In the genomic region with DNA sequence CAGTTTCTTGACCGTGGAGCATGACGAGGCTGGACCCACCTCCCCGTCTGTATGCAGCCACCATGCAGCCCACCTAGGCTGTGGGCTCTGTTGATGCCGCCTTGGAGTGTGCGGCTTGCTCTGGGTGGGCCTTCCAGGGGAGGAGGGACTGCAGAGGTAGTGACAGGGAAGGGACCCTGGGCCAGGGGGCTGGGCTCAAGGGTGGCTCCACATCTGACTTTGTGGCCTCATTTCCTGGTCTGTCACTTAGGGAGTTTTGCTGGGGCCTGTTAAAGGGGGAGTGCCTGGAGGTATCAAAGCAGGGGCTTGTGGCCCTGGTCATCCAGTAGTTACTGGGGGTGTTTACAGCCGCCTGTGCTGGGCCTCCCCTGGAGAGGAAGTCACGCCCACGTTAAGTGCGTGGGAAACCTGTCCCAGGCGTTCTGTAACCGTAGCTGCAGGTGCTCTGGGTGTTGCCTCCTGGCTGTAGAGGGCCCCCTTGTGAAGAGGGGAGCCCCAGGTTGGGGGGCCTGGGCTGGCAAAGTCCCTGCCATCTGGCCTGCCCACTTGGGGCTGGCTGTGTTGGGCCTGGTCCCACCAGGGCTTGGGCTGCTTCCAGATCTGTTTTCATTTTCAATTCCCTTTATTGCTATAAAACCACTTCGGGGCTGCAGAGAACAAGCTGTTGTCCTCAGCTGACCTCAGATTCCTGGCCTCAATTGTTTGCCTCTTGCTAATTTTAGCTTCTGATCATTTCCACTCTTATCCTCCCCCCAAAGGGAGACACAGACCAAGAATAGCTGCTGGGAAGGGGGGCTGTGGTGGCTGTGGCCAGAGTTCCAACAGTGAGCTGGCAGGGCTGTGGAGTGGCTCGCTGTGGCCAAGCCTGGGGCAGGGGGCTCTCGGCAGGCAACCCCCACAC, we compare ENCODE assay signal across 9 cellular contexts. TPM values are rescaled to one million over a fixed set of nuclear protein-coding genes. Genes with fewer than 3 reads are reported as not detected.
DNase-seq lines count a peak whose midpoint lies in the region; ATAC-seq, FAIRE-seq and TF ChIP-seq lines count a peak whose summit lies in the region.
"Had no signal": no experiment of that assay in that cellular context is flagged by ENCODE, and none has a peak within 500 bp of the region (broad histone marks: within the 10 kb centered on the region; RNA-seq: fewer than 3 reads in every experiment).

No MANE protein-coding gene starts in this region.

- no peaks in the 10 kb centered on the region for H3K27me3 Mint-ChIP-seq in memory B cell

- peak overlapping the region; percentile 77 for H3K4me3 Mint-ChIP-seq in memory B cell

- no peaks in the 10 kb centered on the region for H4K20me1 ChIP-seq in SU-DHL-6 (ENCODE audit: low read depth, low read length)

- H3K4me3 ChIP-seq in GM08714 (ENCODE audit: low read length) (peak overlapping the region; percentile 0; the same call in 1 of the 2 replicates), SU-DHL-6 (ENCODE audit: insufficient read depth, low read length, poor library complexity, severe bottlenecking) (no peak overlapping the region), coronary artery (peak overlapping the region; percentile 51), thoracic aorta (peak overlapping the region; percentile 49)

- H3K4me1 ChIP-seq in thoracic aorta (ENCODE audit: control insufficient read depth in 1 of 2, low read depth in 2 of 2), result peaks cover 54 to 99% of the 10 kb centered on the region in 2 donors

- H3K9me3 ChIP-seq in SU-DHL-6 (ENCODE audit: insufficient read depth, low read length) (no peaks in the 10 kb centered on the region), thoracic aorta (no peaks in the 10 kb centered on the region)

- H3K4me1 Mint-ChIP-seq in memory B cell, result peaks cover 71% of the 10 kb centered on the region

- peak overlapping the region; percentile 18 for H3K4me2 ChIP-seq in SU-DHL-6 (ENCODE audit: low read depth, low read length, poor library complexity, severe bottlenecking)

- ATAC-seq in GM21423 (IDR thresholded peaks at IDR 0.05; ENCODE audit: unreplicated experiment) (peak; percentile 66), memory B cell (ENCODE audit: low read depth) (peak; percentile 78), thoracic aorta (ENCODE audit: insufficient number of reproducible peaks, low FRiP score, low read depth) (peak; percentile 90), GM19328 (IDR thresholded peaks at IDR 0.05; ENCODE audit: unreplicated experiment) (no peak)

- H3K79me2 ChIP-seq in SU-DHL-6 (ENCODE audit: insufficient read depth, low read length), result peaks cover 37% of the 10 kb centered on the region; the same call in 1 of the 2 replicates

- H2AFZ ChIP-seq in SU-DHL-6 (ENCODE audit: low read depth, low read length, severe bottlenecking), result no peak overlapping the region

- FAIRE-seq in HTR-8/SVneo (lab: Jason Lieb, UNC), result no peak

- H3K36me3 ChIP-seq in SU-DHL-6 (ENCODE audit: low read length) (no peaks in the 10 kb centered on the region), thoracic aorta (peaks cover 2% of the 10 kb centered on the region)

- H3K27me3 ChIP-seq in SU-DHL-6 (ENCODE audit: low read length), result no peaks in the 10 kb centered on the region
- H3K27me3 ChIP-seq in thoracic aorta (replicated peaks; ENCODE audit: insufficient read depth), result no peaks in the 10 kb centered on the region

- no peaks in the 10 kb centered on the region for H3K9me2 ChIP-seq in SU-DHL-6 (replicated peaks; ENCODE audit: insufficient read depth, low read length)

- H3K9me3 Mint-ChIP-seq in memory B cell, result no peaks in the 10 kb centered on the region

- peak overlapping the region; percentile 91 for H3K27ac Mint-ChIP-seq in memory B cell

- TF ChIP-seq CTCF in SU-DHL-6 (IDR thresholded peaks at IDR 0.05; ENCODE audit: insufficient read depth, low read length, poor library complexity, severe bottlenecking), result no peak
- TF ChIP-seq CTCF in coronary artery (IDR thresholded peaks at IDR 0.05), result no peak
- no peak for TF ChIP-seq CTCF in thoracic aorta (IDR thresholded peaks at IDR 0.05)

- H3K9ac ChIP-seq in SU-DHL-6 (ENCODE audit: low read length), result 0 out of 2 replicates have a peak overlapping the region, but pooled peaks have one; percentile 11

- no peaks in the 10 kb centered on the region for H3F3A ChIP-seq in SU-DHL-6 (ENCODE audit: insufficient read depth)

- peaks cover 14% of the 10 kb centered on the region for H3K36me3 Mint-ChIP-seq in memory B cell

- DNase-seq in HTR-8/SVneo (ENCODE audit: insufficient read length, low spot score) (peak; percentile 20), coronary artery (ENCODE audit: low spot score) (peak; percentile 84), memory B cell (ENCODE audit: low spot score in 2 of 2) (peak in 1 of 2 donors; percentile 51), thoracic aorta (ENCODE audit: low spot score) (peak; percentile 45)

- H3K27ac ChIP-seq in SU-DHL-6 (ENCODE audit: low read depth, low read length) (peak overlapping the region; percentile 34; the same call in 1 of the 2 replicates), coronary artery (peak overlapping the region; percentile 73 to 91), thoracic aorta (peak overlapping the region; percentile 81 to 93)
- H3K27ac ChIP-seq: epithelial cell of prostate had no signal

RNA-seq across cellular contexts. Expression of gene KLF13, which starts 26.5 kb away (rescaled TPM):
- total RNA-seq in thoracic aorta, result 10 to 100 TPM; 59.5 to 76.5 TPM

Comparison
In these comparisons a context has a peak if more than half of its experiments do, and no peak if none do; other contexts are left out.
1. H3K27ac ChIP-seq: peak in every context shown above with its lines; median percentile 87 in thoracic aorta; 82 in coronary artery; 34 in SU-DHL-6.